Comparison of ENCODE assay signal across 8 cellular contexts in genomic region chr4:47486306-47486705, GRCh38. TPM values are rescaled to one million over a fixed set of nuclear protein-coding genes. Genes with fewer than 3 reads are reported as not detected.
DNase-seq lines count a peak whose midpoint lies in the region; ATAC-seq, FAIRE-seq and TF ChIP-seq lines count a peak whose summit lies in the region.

No MANE protein-coding gene starts in this region.

- TF ChIP-seq CTCF in astrocyte of the cerebellum (IDR thresholded peaks at IDR 0.05; ENCODE audit: low read depth, low read length, missing control alignments), result no peak
- no peak for TF ChIP-seq CTCF in right lobe of liver (IDR thresholded peaks at IDR 0.05)
- no peak for TF ChIP-seq CTCF in testis (IDR thresholded peaks at IDR 0.05)

- peak overlapping the region in 2 of 3 donors; percentile 87 to 89 for H3K27ac ChIP-seq in right lobe of liver
- peak overlapping the region; percentile 87 to 94 for H3K27ac ChIP-seq in testis

- H3K27me3 Mint-ChIP-seq in activated CD4-positive, alpha-beta T cell treated with anti-CD3 and anti-CD28 coated beads, Interleukin-2, amount 10 ng/mL, durations not matched to agents 24 days and 14 days, result peaks cover 5% of the 10 kb centered on the region

- FAIRE-seq in GM19239 (lab: Jason Lieb, UNC), result no peak

- peak overlapping the region; percentile 71 for H3K4me3 ChIP-seq in astrocyte of the cerebellum (ENCODE audit: low read depth, low read length)
- H3K4me3 ChIP-seq in right lobe of liver, result peak overlapping the region; percentile 46 to 67 (median 62)
- peak overlapping the region; percentile 58 to 76 for H3K4me3 ChIP-seq in testis

- peak overlapping the region; percentile 93 for H3K4me3 Mint-ChIP-seq in activated CD4-positive, alpha-beta T cell treated with anti-CD3 and anti-CD28 coated beads, Interleukin-2, amount 10 ng/mL, durations not matched to agents 24 days and 14 days

- no peak for DNase-seq in activated CD4-positive, alpha-beta T cell treated with anti-CD3 and anti-CD28 coated beads, Interleukin-2, amount 10 ng/mL, durations not matched to agents 24 days and 14 days
- DNase-seq in activated CD4-positive, alpha-beta T cell treated with anti-CD3 and anti-CD28 coated beads for 1 hour, result no peak
- DNase-seq in astrocyte of the cerebellum (ENCODE audit: low read depth) (no peak), right lobe of liver (no peak), testis (no peak), GM19239 (ENCODE audit: insufficient read length, low spot score) (no peak)

- no peaks in the 10 kb centered on the region for H3K27me3 ChIP-seq in right lobe of liver
- no peaks in the 10 kb centered on the region for H3K27me3 ChIP-seq in testis

- ATAC-seq in right lobe of liver (no peak), GM18861 (IDR thresholded peaks at IDR 0.05; ENCODE audit: unreplicated experiment) (no peak), HG02678 (IDR thresholded peaks at IDR 0.05; ENCODE audit: unreplicated experiment) (no peak)

- no peaks in the 10 kb centered on the region for H3K9me3 Mint-ChIP-seq in activated CD4-positive, alpha-beta T cell treated with anti-CD3 and anti-CD28 coated beads, Interleukin-2, amount 10 ng/mL, durations not matched to agents 24 days and 14 days

- H3K4me1 ChIP-seq in right lobe of liver, result peaks cover 0 to 6% (median 1%) of the 10 kb centered on the region in 4 donors
- H3K4me1 ChIP-seq in testis, result peaks cover 10% of the 10 kb centered on the region

- H3K36me3 ChIP-seq in right lobe of liver (no peaks in the 10 kb centered on the region), testis (ENCODE audit: low read depth, missing control alignments) (no peaks in the 10 kb centered on the region)

- no peak overlapping the region for H3K27ac Mint-ChIP-seq in activated CD4-positive, alpha-beta T cell treated with anti-CD3 and anti-CD28 coated beads, Interleukin-2, amount 10 ng/mL, durations not matched to agents 24 days and 14 days

- H3K4me1 Mint-ChIP-seq in activated CD4-positive, alpha-beta T cell treated with anti-CD3 and anti-CD28 coated beads, Interleukin-2, amount 10 ng/mL, durations not matched to agents 24 days and 14 days, result peaks cover 25% of the 10 kb centered on the region

- in situ Hi-C loops in astrocyte of the cerebellum (cut with HindIII; ENCODE audit: low sequenced_read_pairs), result no loop called here

- WGBS in right lobe of liver (ENCODE audit: insufficient coverage, low coverage, low lambda C conversion rate, missing lambda C conversion rate), result 22% methylated on average over 6 of the region's 6 CpGs
- 7 to 11% methylated on average over 6 of the region's 6 CpGs for WGBS in testis, 2 donors

- intact Hi-C loops in activated CD4-positive, alpha-beta T cell treated with anti-CD3 and anti-CD28 coated beads, Interleukin-2, amount 10 ng/mL, durations not matched to agents 24 days and 14 days (cut with micrococcal nuclease), result loop anchor here (5.0 kb wide), 1 partner anchor 46 kb away; no protein-coding TSS in a partner anchor
- intact Hi-C loops in right lobe of liver (cut with DNase I) (no loop called here), testis (cut with DNase I; ENCODE audit: low total_unique reads) (no loop called here)

- H3K9me3 ChIP-seq in right lobe of liver (no peaks in the 10 kb centered on the region), testis (no peaks in the 10 kb centered on the region)

- TF ChIP-seq POLR2A in right lobe of liver (IDR thresholded peaks at IDR 0.05), result no peak
- no peak for TF ChIP-seq POLR2A in testis (IDR thresholded peaks at IDR 0.05)

- H3K36me3 Mint-ChIP-seq in activated CD4-positive, alpha-beta T cell treated with anti-CD3 and anti-CD28 coated beads, Interleukin-2, amount 10 ng/mL, durations not matched to agents 24 days and 14 days (ENCODE audit: low read depth), result no peaks in the 10 kb centered on the region

RNA-seq across cellular contexts. Expression of gene ATP10D, which starts 1.2 kb away (rescaled TPM):
- total RNA-seq in activated CD4-positive, alpha-beta T cell treated with anti-CD3 and anti-CD28 coated beads, Interleukin-2, amount 10 ng/mL, durations not matched to agents 24 days and 14 days, result 0.71 and 1.3 TPM in 2 replicates
- total RNA-seq in right lobe of liver (10 to 100 TPM in 2 of 6 experiments, 1 to 10 TPM in 4; 5.1 to 14.0 (median 8.5) TPM), testis (10 to 100 TPM in 1 of 2 donors, 1 to 10 TPM in 1; 7.1 to 14.6 TPM)
- 7.9 TPM for polyA plus RNA-seq in testis (ENCODE audit: insufficient read depth, low read depth, low replicate concordance)

RNA-seq across cellular contexts. Expression of gene COMMD8, which starts 22.8 kb away (rescaled TPM):
- total RNA-seq in activated CD4-positive, alpha-beta T cell treated with anti-CD3 and anti-CD28 coated beads, Interleukin-2, amount 10 ng/mL, durations not matched to agents 24 days and 14 days, result 17.6 and 17.8 TPM in 2 replicates
- total RNA-seq in right lobe of liver, result 1 to 10 TPM; 4.5 to 9.2 (median 7.0) TPM
- 10 to 100 TPM; 15.2 to 17.8 TPM for total RNA-seq in testis
- polyA plus RNA-seq in testis (ENCODE audit: insufficient read depth, low read depth, low replicate concordance), result 30.2 TPM
